Comparison of ENCODE assay signal across 14 cellular contexts in the genomic region with DNA sequence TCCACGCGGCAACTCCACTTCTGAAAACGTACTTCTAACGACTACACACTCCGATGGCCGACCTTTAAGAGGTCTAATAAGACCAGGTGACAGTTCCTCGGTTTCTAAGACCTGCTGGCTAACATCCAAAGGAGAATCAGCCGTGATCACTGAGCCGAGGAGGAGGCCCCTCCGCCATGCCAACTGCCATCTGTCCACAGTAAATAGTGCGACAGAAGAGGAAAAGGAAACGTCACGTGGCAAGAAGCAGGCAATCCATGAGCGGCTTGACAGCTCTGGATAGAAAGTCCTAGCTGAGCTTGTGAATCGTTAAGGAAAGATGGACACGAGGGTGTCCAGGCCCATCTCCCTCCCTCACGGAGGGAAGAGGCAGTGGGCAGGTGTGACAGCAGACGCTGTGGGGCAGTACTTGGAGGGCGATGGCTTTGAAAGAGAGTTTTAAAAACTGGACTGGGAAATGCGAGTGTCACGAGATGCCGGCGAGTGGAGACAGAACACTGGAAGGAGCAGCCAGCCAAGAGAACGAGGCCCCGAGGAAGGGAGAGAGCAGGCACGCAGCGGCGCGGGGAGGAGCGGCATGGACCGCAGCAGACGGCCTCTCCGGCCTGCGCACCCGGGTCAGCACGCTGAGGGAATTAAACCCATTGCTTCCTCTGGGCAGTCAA.
DNase-seq lines count a peak whose midpoint lies in the region; ATAC-seq and TF ChIP-seq lines count a peak whose summit lies in the region.
"Had no signal": no experiment of that assay in that cellular context is flagged by ENCODE, and none has a peak within 500 bp of the region (broad histone marks: within the 10 kb centered on the region; RNA-seq: fewer than 3 reads in every experiment).

No MANE protein-coding gene starts in this region.

- H3K9me3 Mint-ChIP-seq in H9: no peaks in the 10 kb centered on the region
- H3K9me3 Mint-ChIP-seq in stimulated activated memory B cell treated with anti-CD40 and anti-IgM and Interleukin-4, amounts not matched to agents 10 μg/mL and 1 μg/mL and 100 μg/mL, for 72 hours: no peaks in the 10 kb centered on the region
- H3K9me3 Mint-ChIP-seq in naive thymus-derived CD4-positive, alpha-beta T cell: no peaks in the 10 kb centered on the region
- H3K9me3 Mint-ChIP-seq: CD4-positive, alpha-beta T cell; stimulated activated naive CD8-positive, alpha-beta T cell treated with anti-CD3 and anti-CD28 coated beads, Interleukin-15, Interleukin-2, amounts not matched to agents 100 ng/mL and 50 ng/mL, for 24 hours had no signal

- TF ChIP-seq POLR2A in gastroesophageal sphincter (IDR thresholded peaks at IDR 0.05): no peak

- DNase-seq in H9 (no peak), NCI-H345 (lab: John Stamatoyannopoulos, UW) (peak; percentile 65), cerebellar cortex (ENCODE audit: low spot score) (peak; percentile 94), AG08396 (ENCODE audit: low spot score) (no peak), NCI-H2081 (lab: John Stamatoyannopoulos, UW) (no peak)
- DNase-seq in naive thymus-derived CD4-positive, alpha-beta T cell: no peak
- DNase-seq: activated effector memory CD4-positive, alpha-beta T cell treated with Interleukin-2 at 50 U/mL for 16 hours; effector CD8-positive, alpha-beta T cell had no signal

- no peak overlapping the region for H2BK15ac ChIP-seq in H9 (ENCODE audit: low read depth, low read length)

- peak overlapping the region; percentile 32 to 91 (median 86); a peak in 5 of 7 replicates for H3K27ac Mint-ChIP-seq in H9
- H3K27ac Mint-ChIP-seq in stimulated activated memory B cell treated with anti-CD40 and anti-IgM and Interleukin-4, amounts not matched to agents 10 μg/mL and 1 μg/mL and 100 μg/mL, for 72 hours: peak overlapping the region; percentile 99
- H3K27ac Mint-ChIP-seq in naive thymus-derived CD4-positive, alpha-beta T cell: peak overlapping the region in 1 of 9 donors; percentile 76
- H3K27ac Mint-ChIP-seq: CD4-positive, alpha-beta T cell; stimulated activated naive CD8-positive, alpha-beta T cell treated with anti-CD3 and anti-CD28 coated beads, Interleukin-15, Interleukin-2, amounts not matched to agents 100 ng/mL and 50 ng/mL, for 24 hours had no signal

- H3K4me2 ChIP-seq in H9 (ENCODE audit: insufficient read depth, insufficient read length, low read length): no peak overlapping the region

- no peak overlapping the region for H3K4me3 Mint-ChIP-seq in H9
- H3K4me3 Mint-ChIP-seq in stimulated activated memory B cell treated with anti-CD40 and anti-IgM and Interleukin-4, amounts not matched to agents 10 μg/mL and 1 μg/mL and 100 μg/mL, for 72 hours: peak overlapping the region; percentile 30
- no peak overlapping the region for H3K4me3 Mint-ChIP-seq in naive thymus-derived CD4-positive, alpha-beta T cell
- H3K4me3 Mint-ChIP-seq: CD4-positive, alpha-beta T cell; stimulated activated naive CD8-positive, alpha-beta T cell treated with anti-CD3 and anti-CD28 coated beads, Interleukin-15, Interleukin-2, amounts not matched to agents 100 ng/mL and 50 ng/mL, for 24 hours had no signal

- H3K23me2 ChIP-seq in H9 (ENCODE audit: insufficient read length, low read depth, low read length, poor library complexity, severe bottlenecking): no peaks in the 10 kb centered on the region

- no peak overlapping the region for H2AK5ac ChIP-seq in H9 (ENCODE audit: insufficient read length, low read length)

- H3K9me3 ChIP-seq in H9 (ENCODE audit: control insufficient read depth, low read depth, low read length) (no peaks in the 10 kb centered on the region), gastroesophageal sphincter (no peaks in the 10 kb centered on the region)
- H3K9me3 ChIP-seq in naive thymus-derived CD4-positive, alpha-beta T cell (ENCODE audit: control insufficient read depth in 2 of 3, low read length in 3 of 3): no peaks in the 10 kb centered on the region

- peaks cover 31 to 70% (median 69%) of the 10 kb centered on the region in 3 experiments; a peak in 6 of 7 replicates for H3K36me3 Mint-ChIP-seq in H9 (ENCODE audit: insufficient read depth in 1 of 3, low read depth in 3 of 3)
- H3K36me3 Mint-ChIP-seq in stimulated activated memory B cell treated with anti-CD40 and anti-IgM and Interleukin-4, amounts not matched to agents 10 μg/mL and 1 μg/mL and 100 μg/mL, for 72 hours: peaks cover 30% of the 10 kb centered on the region
- peaks cover 0 to 29% (median 21%) of the 10 kb centered on the region in 5 donors for H3K36me3 Mint-ChIP-seq in naive thymus-derived CD4-positive, alpha-beta T cell

- no peak overlapping the region for H2AFZ ChIP-seq in H9 (ENCODE audit: low read length)

- no peak overlapping the region for H3K56ac ChIP-seq in H9 (ENCODE audit: insufficient read length, low read depth, low read length)

- no peak for TF ChIP-seq CTCF in H9 (conservative IDR thresholded peaks at IDR 0.05)
- TF ChIP-seq CTCF in gastroesophageal sphincter (IDR thresholded peaks at IDR 0.05): no peak

- H2BK12ac ChIP-seq in H9 (ENCODE audit: insufficient read length, low read depth, low read length): no peak overlapping the region

- no CpG with 5 or more reads among the region's 36 CpGs for WGBS in H9 (ENCODE audit: extremely low coverage, insufficient read length, low lambda C conversion rate)
- 90 to 100% methylated on average over 7 to 33 of the region's 36 CpGs for WGBS in gastroesophageal sphincter (ENCODE audit: low coverage in 1 of 2), 2 donors

- H2BK20ac ChIP-seq in H9 (ENCODE audit: low read depth, low read length, poor library complexity, severe bottlenecking): no peak overlapping the region

- H3K27ac ChIP-seq in H9 (ENCODE audit: insufficient read length, low read depth, low read length): no peak overlapping the region
- no peak overlapping the region for H3K27ac ChIP-seq in naive thymus-derived CD4-positive, alpha-beta T cell (ENCODE audit: low read depth, low read length)
- no peak overlapping the region for H3K27ac ChIP-seq in gastroesophageal sphincter
- H3K27ac ChIP-seq: skin epidermis had no signal

- CTCF ChIA-PET in naive thymus-derived CD4-positive, alpha-beta T cell (lab: Charles Lee): interaction anchor here (0.6 kb wide), 1 partner anchor 8 kb away, joined by 3 read pairs; no protein-coding TSS in a partner anchor

- no peak overlapping the region for H3T11ph ChIP-seq in H9 (ENCODE audit: low read length)

- no peaks in the 10 kb centered on the region for H3K27me3 ChIP-seq in H9 (ENCODE audit: insufficient read depth, low read length)
- no peaks in the 10 kb centered on the region for H3K27me3 ChIP-seq in naive thymus-derived CD4-positive, alpha-beta T cell (ENCODE audit: control insufficient read depth in 2 of 2, insufficient read depth in 2 of 2, low read length in 2 of 2)
- H3K27me3 ChIP-seq in gastroesophageal sphincter: no peaks in the 10 kb centered on the region

- H3K4me1 Mint-ChIP-seq in H9: peaks cover 12 to 25% of the 10 kb centered on the region in 2 experiments
- peaks cover 50% of the 10 kb centered on the region for H3K4me1 Mint-ChIP-seq in stimulated activated memory B cell treated with anti-CD40 and anti-IgM and Interleukin-4, amounts not matched to agents 10 μg/mL and 1 μg/mL and 100 μg/mL, for 72 hours
- H3K4me1 Mint-ChIP-seq in naive thymus-derived CD4-positive, alpha-beta T cell: peaks cover 8 to 17% (median 13%) of the 10 kb centered on the region in 7 donors

- no peaks in the 10 kb centered on the region for H3K79me2 ChIP-seq in H9 (ENCODE audit: insufficient read depth, low read length)

- no peak overlapping the region for H2BK5ac ChIP-seq in H9 (ENCODE audit: insufficient read length, low read length)

- no peak overlapping the region for H4K8ac ChIP-seq in H9 (replicated peaks; ENCODE audit: insufficient read length, low read depth, low read length)

- H3K79me1 ChIP-seq in H9 (ENCODE audit: insufficient read depth, low read depth, low read length, poor library complexity, severe bottlenecking): no peaks in the 10 kb centered on the region

- no peak overlapping the region for H4K5ac ChIP-seq in H9 (ENCODE audit: insufficient read length, low read depth, low read length)

- H3K4me3 ChIP-seq in naive thymus-derived CD4-positive, alpha-beta T cell (ENCODE audit: low read length): no peak overlapping the region
- no peak overlapping the region for H3K4me3 ChIP-seq in gastroesophageal sphincter
- H3K4me3 ChIP-seq: skin epidermis had no signal

- no peak overlapping the region for H3K23ac ChIP-seq in H9 (ENCODE audit: insufficient read length, low read depth, low read length)

- H4K20me1 ChIP-seq in H9 (ENCODE audit: control insufficient read depth, insufficient read depth, insufficient read length): no peaks in the 10 kb centered on the region

- H3K14ac ChIP-seq in H9 (ENCODE audit: insufficient read depth, low read length): no peak overlapping the region; the same call in 1 of the 2 replicates

- H3K9ac ChIP-seq in H9 (ENCODE audit: extremely low read depth, insufficient read length, low read length): no peak overlapping the region

- POLR2A ChIA-PET in naive thymus-derived CD4-positive, alpha-beta T cell (lab: Charles Lee): no interaction called here

- H3K4me1 ChIP-seq in H9 (ENCODE audit: insufficient read depth, low read length) (no peaks in the 10 kb centered on the region), gastroesophageal sphincter (peaks cover 0 to 21% (median 0%) of the 10 kb centered on the region in 3 donors)
- no peaks in the 10 kb centered on the region for H3K4me1 ChIP-seq in naive thymus-derived CD4-positive, alpha-beta T cell (ENCODE audit: control insufficient read depth in 2 of 2, insufficient read depth in 2 of 2, low read length in 2 of 2)

- intact Hi-C loops in naive thymus-derived CD4-positive, alpha-beta T cell (cut with micrococcal nuclease): no loop called here

- H3K36me3 ChIP-seq in naive thymus-derived CD4-positive, alpha-beta T cell (ENCODE audit: control insufficient read depth in 2 of 3, insufficient read depth in 3 of 3, low read length in 3 of 3): peaks cover 0 to 21% (median 0%) of the 10 kb centered on the region in 3 experiments
- peaks cover 0 to 71% of the 10 kb centered on the region in 2 donors for H3K36me3 ChIP-seq in gastroesophageal sphincter

- no peak overlapping the region for H3K4ac ChIP-seq in H9 (ENCODE audit: low read depth, low read length)

- TF ChIP-seq EP300 in gastroesophageal sphincter (IDR thresholded peaks at IDR 0.05): no peak

- no peak for ATAC-seq in stimulated activated memory B cell treated with anti-CD40 and anti-IgM and Interleukin-4, amounts not matched to agents 10 μg/mL and 1 μg/mL and 100 μg/mL, for 72 hours
- no peak for ATAC-seq in naive thymus-derived CD4-positive, alpha-beta T cell
- no peak for ATAC-seq in gastroesophageal sphincter
- ATAC-seq: Right ventricle myocardium inferior had no signal

- no peak overlapping the region for H2BK120ac ChIP-seq in H9 (ENCODE audit: low read depth, low read length, poor library complexity, severe bottlenecking)

- no peak overlapping the region for H3K18ac ChIP-seq in H9 (ENCODE audit: insufficient read length, low read depth, low read length)

- no peak overlapping the region for H4K91ac ChIP-seq in H9 (ENCODE audit: insufficient read length, low read depth, low read length)

- H3K27me3 Mint-ChIP-seq in H9 (ENCODE audit: low read depth): no peaks in the 10 kb centered on the region
- H3K27me3 Mint-ChIP-seq in stimulated activated memory B cell treated with anti-CD40 and anti-IgM and Interleukin-4, amounts not matched to agents 10 μg/mL and 1 μg/mL and 100 μg/mL, for 72 hours: no peaks in the 10 kb centered on the region
- H3K27me3 Mint-ChIP-seq in naive thymus-derived CD4-positive, alpha-beta T cell: no peaks in the 10 kb centered on the region
- H3K27me3 Mint-ChIP-seq: CD4-positive, alpha-beta T cell; stimulated activated naive CD8-positive, alpha-beta T cell treated with anti-CD3 and anti-CD28 coated beads, Interleukin-15, Interleukin-2, amounts not matched to agents 100 ng/mL and 50 ng/mL, for 24 hours had no signal

Comparison
In these comparisons a context has a peak if more than half of its experiments do, and no peak if none do; other contexts are left out.
1. DNase-seq: peak in NCI-H345 (single experiment) and cerebellar cortex (single experiment); none in H9 (single experiment), AG08396 (single experiment), naive thymus-derived CD4-positive, alpha-beta T cell (0 of 9) and NCI-H2081 (0 of 2).